Comparison of ENCODE assay signal across 2 cellular contexts in genomic region chr7:76358053-76358477, GRCh38.
TF ChIP-seq lines count a peak whose summit lies in the region.

No MANE protein-coding gene starts in this region.

TF ChIP-seq in IMR-90, 13 proteins besides CTCF, POLR2A, EP300 and RAD21:
- TF ChIP-seq MAZ (IDR thresholded peaks at IDR 0.05; ENCODE audit: borderline replicate concordance, low read depth, low read length) (peak; percentile 29; the same call in 1 of the 2 replicates), CHD1 (IDR thresholded peaks at IDR 0.05; ENCODE audit: low read depth, low read length) (no peak; the same call in 1 of the 2 replicates), CEBPB (IDR thresholded peaks at IDR 0.05; ENCODE audit: low read depth, low read length) (no peak)

TF ChIP-seq in K562, 482 proteins besides CTCF, POLR2A, EP300 and RAD21 (continues in another document):
- TF ChIP-seq ARID4B (CRISPR knock-in tag; IDR thresholded peaks at IDR 0.05) (no peak), CTCFL (IDR thresholded peaks at IDR 0.05; ENCODE audit: borderline replicate concordance, insufficient read depth, low read depth, low read length, poor library complexity, severe bottlenecking) (peak; percentile 23), MLLT1 (IDR thresholded peaks at IDR 0.05) (peak in 1 of 2 experiments; percentile 12; a peak in 2 of 4 replicates), ZBTB17 (CRISPR knock-in tag; IDR thresholded peaks at IDR 0.05) (no peak), IRF1 (CRISPR knock-in tag; IDR thresholded peaks at IDR 0.05; ENCODE audit: borderline replicate concordance) (no peak), CBX3 (IDR thresholded peaks at IDR 0.05; ENCODE audit: borderline replicate concordance in 1 of 2, low read length in 2 of 2) (no peak), SREBF2 (CRISPR knock-in tag; IDR thresholded peaks at IDR 0.05) (no peak), ZBTB49 (CRISPR knock-in tag; IDR thresholded peaks at IDR 0.05; ENCODE audit: borderline replicate concordance) (no peak), RCOR1 (IDR thresholded peaks at IDR 0.05; ENCODE audit: borderline replicate concordance in 1 of 2, low read depth in 2 of 2, low read length in 2 of 2) (peak; percentile 46 to 55; a peak in 1 of 4 replicates), NCOA1 (IDR thresholded peaks at IDR 0.05; ENCODE audit: low read depth) (0 out of 2 replicates have a peak, but pooled peaks have one; percentile 18), BMI1 (IDR thresholded peaks at IDR 0.05; ENCODE audit: low read length) (no peak), THAP12 (CRISPR knock-in tag; IDR thresholded peaks at IDR 0.05) (peak; percentile 24; the same call in 1 of the 2 replicates), RB1 (IDR thresholded peaks at IDR 0.05; ENCODE audit: low read depth) (peak; percentile 22; the same call in 1 of the 2 replicates), MNT (conservative IDR thresholded peaks at IDR 0.05) (peak; percentile 81 to 88; a peak in 2 of 4 replicates), CBX8 (IDR thresholded peaks at IDR 0.05; ENCODE audit: borderline replicate concordance, extremely low read depth, low read depth, low read length, poor library complexity, severe bottlenecking) (no peak), FOXK2 (conservative IDR thresholded peaks at IDR 0.05 in 1 of 2, IDR thresholded peaks at IDR 0.05 in 1 of 2; ENCODE audit: low read depth in 2 of 2) (peak in 1 of 2 experiments; percentile 27; a peak in 1 of 4 replicates), ZNF311 (CRISPR knock-in tag; IDR thresholded peaks at IDR 0.05) (no peak), ZSCAN29 (IDR thresholded peaks at IDR 0.05) (peak; percentile 88), ATF6 (CRISPR knock-in tag; IDR thresholded peaks at IDR 0.05) (0 out of 2 replicates have a peak, but pooled peaks have one; percentile 33), NFATC3 (IDR thresholded peaks at IDR 0.05) (no peak), ZNF282 (CRISPR knock-in tag; IDR thresholded peaks at IDR 0.05) (no peak), E2F4 (CRISPR knock-in tag; IDR thresholded peaks at IDR 0.05; ENCODE audit: low read depth) (0 out of 2 replicates have a peak, but pooled peaks have one; percentile 21), AFF1 (IDR thresholded peaks at IDR 0.05; ENCODE audit: low read depth in 1 of 2, partially characterized antibody in 2 of 2) (peak in 1 of 2 experiments; percentile 53)
